ENCODE assay signal across 24 cellular contexts in the genomic region with DNA sequence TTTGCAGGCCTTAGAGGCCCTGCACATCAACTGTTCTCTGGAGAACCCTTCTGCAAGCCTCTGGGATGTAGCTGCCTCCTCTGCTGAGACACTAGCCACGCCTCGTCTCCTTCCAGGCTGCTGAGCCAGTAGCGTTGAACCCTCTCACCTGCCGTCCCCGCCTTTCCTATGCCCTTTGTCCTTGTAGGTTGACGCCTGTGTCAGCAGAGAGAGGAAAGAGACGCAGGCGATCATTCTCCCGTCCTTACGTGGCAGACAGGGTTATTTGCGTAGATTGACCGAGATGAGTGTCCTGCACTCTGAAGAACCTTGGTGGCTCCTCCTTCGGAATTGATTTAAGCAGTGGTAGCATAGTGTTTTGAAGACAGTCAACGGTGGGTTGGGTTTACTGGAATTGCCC. TPM values are rescaled to one million over a fixed set of nuclear protein-coding genes. Genes with fewer than 3 reads are reported as not detected.
DNase-seq lines count a peak whose midpoint lies in the region; ATAC-seq, FAIRE-seq and TF ChIP-seq lines count a peak whose summit lies in the region.
"Had no signal": no experiment of that assay in that cellular context is flagged by ENCODE, and none has a peak within 500 bp of the region (broad histone marks: within the 10 kb centered on the region; RNA-seq: fewer than 3 reads in every experiment).

No MANE protein-coding gene starts in this region.

- no peaks in the 10 kb centered on the region for H3K79me1 ChIP-seq in H9 (ENCODE audit: insufficient read depth, low read depth, low read length, poor library complexity, severe bottlenecking)

- peak overlapping the region in 1 of 4 donors; percentile 62 for H3K27ac ChIP-seq in Peyer's patch
- no peak overlapping the region for H3K27ac ChIP-seq in endodermal cell (ENCODE audit: low read depth, low read length)
- H3K27ac ChIP-seq in small intestine (ENCODE audit: low read depth in 1 of 2, low read length in 1 of 2), result no peak overlapping the region
- H3K27ac ChIP-seq in CD8-positive, alpha-beta memory T cell (ENCODE audit: low read depth, low read length), result no peak overlapping the region
- no peak overlapping the region for H3K27ac ChIP-seq in H9 (ENCODE audit: insufficient read length, low read depth, low read length)
- H3K27ac ChIP-seq: 22Rv1, BLaER1, C4-2B had no signal

- H2AK5ac ChIP-seq in H9 (ENCODE audit: insufficient read length, low read length), result no peak overlapping the region

- no peak overlapping the region for H2BK5ac ChIP-seq in H9 (ENCODE audit: insufficient read length, low read length)

- WGBS in endodermal cell (ENCODE audit: insufficient coverage in 1 of 2, insufficient read length in 1 of 2), 2 experiments, result 82 to 89% methylated on average over 12 to 14 of the region's 14 CpGs
- 18 to 70% (median 33%) methylated on average over 14 of the region's 14 CpGs for WGBS in small intestine, 3 donors
- no CpG with 5 or more reads among the region's 14 CpGs for WGBS in H9 (ENCODE audit: extremely low coverage, insufficient read length, low lambda C conversion rate)

- H3K4me1 ChIP-seq in Peyer's patch (no peaks in the 10 kb centered on the region), endodermal cell (ENCODE audit: control insufficient read depth, insufficient read depth, low read length) (no peaks in the 10 kb centered on the region), mucosa of descending colon (ENCODE audit: low read depth) (peaks cover 4% of the 10 kb centered on the region), small intestine (ENCODE audit: control insufficient read depth in 2 of 2, insufficient read depth in 1 of 2, low read depth in 1 of 2, low read length in 1 of 2) (no peaks in the 10 kb centered on the region), H9 (ENCODE audit: insufficient read depth, low read length) (no peaks in the 10 kb centered on the region)
- no peaks in the 10 kb centered on the region for H3K4me1 ChIP-seq in CD8-positive, alpha-beta memory T cell (ENCODE audit: insufficient read depth, low read length)
- H3K4me1 ChIP-seq: BLaER1 had no signal

- POLR2A ChIA-PET in CD8-positive, alpha-beta memory T cell (lab: Charles Lee), result no interaction called here

- no peak overlapping the region for H2BK120ac ChIP-seq in H9 (ENCODE audit: low read depth, low read length, poor library complexity, severe bottlenecking)

- TF ChIP-seq CTCF in Peyer's patch (IDR thresholded peaks at IDR 0.05) (no peak), endodermal cell (conservative IDR thresholded peaks at IDR 0.05) (no peak), mucosa of descending colon (IDR thresholded peaks at IDR 0.05) (no peak), H9 (conservative IDR thresholded peaks at IDR 0.05) (no peak)

- H3K27me3 ChIP-seq in Peyer's patch, result no peaks in the 10 kb centered on the region
- no peaks in the 10 kb centered on the region for H3K27me3 ChIP-seq in endodermal cell (ENCODE audit: control insufficient read depth, insufficient read depth, low read length, poor library complexity, severe bottlenecking)
- H3K27me3 ChIP-seq in small intestine (ENCODE audit: control insufficient read depth in 2 of 2, insufficient read depth in 2 of 2, low read length in 2 of 2), result no peaks in the 10 kb centered on the region
- no peaks in the 10 kb centered on the region for H3K27me3 ChIP-seq in CD8-positive, alpha-beta memory T cell (ENCODE audit: insufficient read depth, low read length, poor library complexity, severe bottlenecking)
- H3K27me3 ChIP-seq in H9 (ENCODE audit: insufficient read depth, low read length), result no peaks in the 10 kb centered on the region
- H3K27me3 ChIP-seq: BLaER1 had no signal

- H3K79me2 ChIP-seq in H9 (ENCODE audit: insufficient read depth, low read length), result no peaks in the 10 kb centered on the region

- no peak overlapping the region for H3K4me3 ChIP-seq in Peyer's patch
- no peak overlapping the region for H3K4me3 ChIP-seq in endodermal cell (ENCODE audit: low read length)
- H3K4me3 ChIP-seq in mucosa of descending colon, result no peak overlapping the region
- no peak overlapping the region for H3K4me3 ChIP-seq in small intestine (ENCODE audit: low read depth in 1 of 2, low read length in 2 of 2)
- no peak overlapping the region for H3K4me3 ChIP-seq in CD8-positive, alpha-beta memory T cell (ENCODE audit: low read length)
- H3K4me3 ChIP-seq: BLaER1, GM12878, GM23338, HAP-1 had no signal

- FAIRE-seq in small intestine (lab: Jason Lieb, UNC), result no peak
- FAIRE-seq: A204.1, D721Med, GM12878 had no signal

- DNase-seq in Peyer's patch, result peak in 2 of 3 donors; percentile 85 to 90
- no peak for DNase-seq in endodermal cell
- peak; percentile 79 to 86 (median 81) for DNase-seq in mucosa of descending colon
- DNase-seq in small intestine, result peak; percentile 97
- DNase-seq in CD8-positive, alpha-beta memory T cell, result no peak
- DNase-seq in NCI-H69 (lab: John Stamatoyannopoulos, UW), result no peak
- DNase-seq in H9, result no peak
- DNase-seq in Right ventricle myocardium inferior (ENCODE audit: missing footprints), result no peak
- DNase-seq: CD4-positive, CD25-positive, alpha-beta regulatory T cell; CD8-positive, alpha-beta T cell; DMS 273 treated with DMSO at 0.1 percent for 48 hours; DMS79; EL; GDM1; HFFc6 had no signal

- H3T11ph ChIP-seq in H9 (ENCODE audit: low read length), result no peak overlapping the region

- no peak overlapping the region for H3K23ac ChIP-seq in H9 (ENCODE audit: insufficient read length, low read depth, low read length)

- H3K4me3 Mint-ChIP-seq in endodermal cell, result no peak overlapping the region
- H3K4me3 Mint-ChIP-seq in CD8-positive, alpha-beta memory T cell, result no peak overlapping the region
- no peak overlapping the region for H3K4me3 Mint-ChIP-seq in H9
- H3K4me3 Mint-ChIP-seq: B cell; CD4-positive, CD25-positive, alpha-beta regulatory T cell; CD8-positive, alpha-beta T cell; GM23338; HFFc6 had no signal

- H3K4ac ChIP-seq in H9 (ENCODE audit: low read depth, low read length), result no peak overlapping the region

- H3K36me3 Mint-ChIP-seq in endodermal cell (ENCODE audit: low read depth) (no peaks in the 10 kb centered on the region), H9 (ENCODE audit: insufficient read depth in 1 of 3, low read depth in 3 of 3) (no peaks in the 10 kb centered on the region)
- peaks cover 0 to 11% (median 2%) of the 10 kb centered on the region in 3 donors for H3K36me3 Mint-ChIP-seq in CD8-positive, alpha-beta memory T cell
- H3K36me3 Mint-ChIP-seq: CD4-positive, CD25-positive, alpha-beta regulatory T cell; CD8-positive, alpha-beta T cell had no signal

- H2BK15ac ChIP-seq in H9 (ENCODE audit: low read depth, low read length), result no peak overlapping the region

- H3K36me3 ChIP-seq in Peyer's patch (no peaks in the 10 kb centered on the region), endodermal cell (ENCODE audit: control insufficient read depth, insufficient read depth, low read length) (no peaks in the 10 kb centered on the region), mucosa of descending colon (ENCODE audit: low read depth) (no peaks in the 10 kb centered on the region), small intestine (ENCODE audit: control insufficient read depth in 2 of 2, insufficient read depth in 2 of 2, low read length in 2 of 2) (no peaks in the 10 kb centered on the region)
- no peaks in the 10 kb centered on the region for H3K36me3 ChIP-seq in CD8-positive, alpha-beta memory T cell (ENCODE audit: insufficient read depth, low read length)
- H3K36me3 ChIP-seq: BLaER1, HAP-1 had no signal

- H3K27ac Mint-ChIP-seq in endodermal cell (peak overlapping the region; percentile 23), H9 (no peak overlapping the region; a peak in 1 of 7 replicates)
- H3K27ac Mint-ChIP-seq in CD8-positive, alpha-beta memory T cell, result no peak overlapping the region
- H3K27ac Mint-ChIP-seq: B cell; CD4-positive, CD25-positive, alpha-beta regulatory T cell; CD8-positive, alpha-beta T cell; GM23338; HFFc6 had no signal

- ATAC-seq in mucosa of descending colon, result peak; percentile 100
- ATAC-seq in Right ventricle myocardium inferior, result no peak
- ATAC-seq: CD8-positive, alpha-beta T cell; GM12878; GM23338 had no signal

- CTCF ChIA-PET in CD8-positive, alpha-beta memory T cell (lab: Charles Lee), result no interaction called here

- H3K4me2 ChIP-seq in H9 (ENCODE audit: insufficient read depth, insufficient read length, low read length), result no peak overlapping the region
- H3K4me2 ChIP-seq: BLaER1, GM23338 had no signal

- no peak overlapping the region for H4K5ac ChIP-seq in H9 (ENCODE audit: insufficient read length, low read depth, low read length)

- H4K20me1 ChIP-seq in H9 (ENCODE audit: control insufficient read depth, insufficient read depth, insufficient read length), result no peaks in the 10 kb centered on the region
- H4K20me1 ChIP-seq: BLaER1 had no signal

- no peak for TF ChIP-seq POLR2A in Peyer's patch (IDR thresholded peaks at IDR 0.05)

- no peak overlapping the region for H4K8ac ChIP-seq in H9 (replicated peaks; ENCODE audit: insufficient read length, low read depth, low read length)

- H3K9me3 ChIP-seq in Peyer's patch (no peaks in the 10 kb centered on the region), endodermal cell (ENCODE audit: control insufficient read depth, low read length) (no peaks in the 10 kb centered on the region), mucosa of descending colon (no peaks in the 10 kb centered on the region), small intestine (ENCODE audit: control insufficient read depth, low read depth) (no peaks in the 10 kb centered on the region), H9 (ENCODE audit: control insufficient read depth, low read depth, low read length) (no peaks in the 10 kb centered on the region)
- no peaks in the 10 kb centered on the region for H3K9me3 ChIP-seq in CD8-positive, alpha-beta memory T cell (ENCODE audit: low read length)
- H3K9me3 ChIP-seq: HAP-1 had no signal

- H3K56ac ChIP-seq in H9 (ENCODE audit: insufficient read length, low read depth, low read length), result no peak overlapping the region

- H3K27me3 Mint-ChIP-seq in endodermal cell (ENCODE audit: insufficient read depth), result peaks cover 3% of the 10 kb centered on the region
- H3K27me3 Mint-ChIP-seq in CD8-positive, alpha-beta memory T cell, result peaks cover 15 to 30% of the 10 kb centered on the region in 2 donors
- H3K27me3 Mint-ChIP-seq in H9 (ENCODE audit: low read depth), result peaks cover 2% of the 10 kb centered on the region; the same call in 1 of the 2 replicates

- no peak overlapping the region for H2BK20ac ChIP-seq in H9 (ENCODE audit: low read depth, low read length, poor library complexity, severe bottlenecking)

- intact Hi-C loops in mucosa of descending colon (cut with DNase I, micrococcal nuclease), result no loop called here
- intact Hi-C loops in Right ventricle myocardium inferior (cut with DNase I), result no loop called here

- H3K4me1 Mint-ChIP-seq in endodermal cell, result peaks cover 14% of the 10 kb centered on the region
- H3K4me1 Mint-ChIP-seq in CD8-positive, alpha-beta memory T cell, result no peaks in the 10 kb centered on the region
- peaks cover 4 to 8% of the 10 kb centered on the region in 2 experiments; a peak in 3 of 4 replicates for H3K4me1 Mint-ChIP-seq in H9
- H3K4me1 Mint-ChIP-seq: B cell; CD4-positive, CD25-positive, alpha-beta regulatory T cell had no signal

- no peak overlapping the region for H2BK12ac ChIP-seq in H9 (ENCODE audit: insufficient read length, low read depth, low read length)

- H3K14ac ChIP-seq in H9 (ENCODE audit: insufficient read depth, low read length), result no peak overlapping the region

- no peak overlapping the region for H3K9ac ChIP-seq in endodermal cell (ENCODE audit: extremely low read depth, low read length, poor library complexity, severe bottlenecking)
- H3K9ac ChIP-seq in H9 (ENCODE audit: extremely low read depth, insufficient read length, low read length), result no peak overlapping the region
- H3K9ac ChIP-seq: BLaER1 had no signal

- H3K23me2 ChIP-seq in H9 (ENCODE audit: insufficient read length, low read depth, low read length, poor library complexity, severe bottlenecking), result no peaks in the 10 kb centered on the region

- no peak overlapping the region for H2AFZ ChIP-seq in H9 (ENCODE audit: low read length)
- H2AFZ ChIP-seq: GM23338 had no signal

- H3K9me3 Mint-ChIP-seq in endodermal cell (peaks cover 12% of the 10 kb centered on the region), H9 (no peaks in the 10 kb centered on the region; a peak in 1 of 5 replicates)
- peaks cover 0 to 2% (median 0%) of the 10 kb centered on the region in 5 donors for H3K9me3 Mint-ChIP-seq in CD8-positive, alpha-beta memory T cell
- H3K9me3 Mint-ChIP-seq: CD8-positive, alpha-beta T cell; GM23338; HFFc6 had no signal

- no peak overlapping the region for H3K18ac ChIP-seq in H9 (ENCODE audit: insufficient read length, low read depth, low read length)

- no peak overlapping the region for H4K91ac ChIP-seq in H9 (ENCODE audit: insufficient read length, low read depth, low read length)

RNA-seq across cellular contexts. Expression of gene ID2, which starts 27.8 kb away (rescaled TPM):
- total RNA-seq in Peyer's patch (100 to 1,000 TPM; 143 to 391 (median 188) TPM), endodermal cell (10 to 100 TPM; 83.5 to 91.2 TPM), mucosa of descending colon (100 to 1,000 TPM in 2 of 3 donors, 10 to 100 TPM in 1; 97.4 to 190 (median 170) TPM), H9 (2021) (48.0 and 48.6 TPM in 2 replicates), Right ventricle myocardium inferior (31.3 TPM)
- polyA plus RNA-seq in endodermal cell (2013, experiment 1 of 2), result 408 TPM
- polyA plus RNA-seq in endodermal cell (2013, experiment 2 of 2), result 340 TPM
- polyA plus RNA-seq in small intestine, result 100 to 1,000 TPM in 2 of 3 donors, 10 to 100 TPM in 1; 70.2 to 178 (median 116) TPM
- total RNA-seq in CD8-positive, alpha-beta memory T cell, result 100 to 1,000 TPM; 162 to 165 TPM
- 378 TPM for polyA plus RNA-seq in CD8-positive, alpha-beta memory T cell

Comparison
In these comparisons a context has a peak if more than half of its experiments do, and no peak if none do; other contexts are left out.
1. DNase-seq: peak in Peyer's patch (2 of 3), mucosa of descending colon (3 of 3) and small intestine (single experiment); none in endodermal cell (single experiment), CD8-positive, alpha-beta memory T cell (0 of 5), NCI-H69 (single experiment), H9 (single experiment) and Right ventricle myocardium inferior (single experiment).